Comparison of ENCODE assay signal across 1 cellular context in genomic region chr3:123327956-123328850, GRCh38.
TF ChIP-seq lines count a peak whose summit lies in the region.

No MANE protein-coding gene starts in this region.

TF ChIP-seq in WTC11, 78 proteins besides CTCF, POLR2A, EP300 and RAD21 (continued from another document):
- TF ChIP-seq PRDM15 (CRISPR knock-in tag; IDR thresholded peaks at IDR 0.05) (no peak), AFF4 (CRISPR knock-in tag; IDR thresholded peaks at IDR 0.05; ENCODE audit: borderline replicate concordance) (no peak), NR1H2 (CRISPR knock-in tag; IDR thresholded peaks at IDR 0.05) (no peak), ZMAT4 (CRISPR knock-in tag; IDR thresholded peaks at IDR 0.05) (no peak), ESRRA (CRISPR knock-in tag; IDR thresholded peaks at IDR 0.05; ENCODE audit: borderline replicate concordance) (no peak), FOXJ3 (CRISPR knock-in tag; IDR thresholded peaks at IDR 0.05; ENCODE audit: borderline replicate concordance) (no peak), IRF1 (CRISPR knock-in tag; IDR thresholded peaks at IDR 0.05) (no peak), ERG (CRISPR knock-in tag; IDR thresholded peaks at IDR 0.05) (no peak)
